In genomic region chr7:131312838-131313237, GRCh38 we compare ENCODE assay signal across 8 cellular contexts.
"Had no signal": no experiment of that assay in that cellular context is flagged by ENCODE, and none has a peak within 500 bp of the region (broad histone marks: within the 10 kb centered on the region; RNA-seq: fewer than 3 reads in every experiment).

No MANE protein-coding gene starts in this region.

- H2AFZ ChIP-seq: GM23338 had no signal

- FAIRE-seq: H1, H54, HTR-8/SVneo had no signal

- DNase-seq: H9, HCEC 1CT, KG1 had no signal

- H3K4me3 Mint-ChIP-seq: GM23338, H9, IgD-negative memory B cell had no signal

- H3K4me2 ChIP-seq: GM23338 had no signal

- H3K4me1 Mint-ChIP-seq: IgD-negative memory B cell had no signal

- ATAC-seq: GM23338 had no signal

- H3K4me3 ChIP-seq: GM23338 had no signal

- H3K27ac Mint-ChIP-seq: GM23338, H9, IgD-negative memory B cell had no signal
